Comparison of ENCODE assay signal across 1 cellular context in genomic region chr11:33633251-33634003, GRCh38.
TF ChIP-seq lines count a peak whose summit lies in the region.

No MANE protein-coding gene starts in this region.

TF ChIP-seq in SK-N-SH, 30 proteins besides CTCF, POLR2A, EP300 and RAD21 (continued from another document):
- TF ChIP-seq ZBTB33 (IDR thresholded peaks at IDR 0.05; ENCODE audit: borderline replicate concordance, low read depth) (no peak), ELF1 (IDR thresholded peaks at IDR 0.05) (no peak), MXI1 (IDR thresholded peaks at IDR 0.05; ENCODE audit: low read depth, low read length) (no peak), JUND (IDR thresholded peaks at IDR 0.05) (peak; percentile 69), TEAD4 (IDR thresholded peaks at IDR 0.05; ENCODE audit: borderline replicate concordance, insufficient read depth) (no peak), TCF12 (IDR thresholded peaks at IDR 0.05) (peak; percentile 77), GATA2 (CRISPR knock-in tag; IDR thresholded peaks at IDR 0.05) (no peak), GABPA (IDR thresholded peaks at IDR 0.05; ENCODE audit: low read depth) (no peak), PBX3 (IDR thresholded peaks at IDR 0.05) (no peak), YY1 (IDR thresholded peaks at IDR 0.05; ENCODE audit: low read depth) (0 out of 2 replicates have a peak, but pooled peaks have one; percentile 15), SMC3 (IDR thresholded peaks at IDR 0.05; ENCODE audit: low read depth, low read length) (no peak), MEF2A (IDR thresholded peaks at IDR 0.05; ENCODE audit: borderline replicate concordance, low read depth) (no peak), FOSL2 (IDR thresholded peaks at IDR 0.05; ENCODE audit: borderline replicate concordance, low read depth) (peak; percentile 83), TAF1 (IDR thresholded peaks at IDR 0.05; ENCODE audit: borderline replicate concordance, low read depth, low read length) (no peak), RXRA (IDR thresholded peaks at IDR 0.05; ENCODE audit: borderline replicate concordance, low read depth) (peak; percentile 76), FOXM1 (IDR thresholded peaks at IDR 0.05; ENCODE audit: low read depth) (no peak), CHD2 (IDR thresholded peaks at IDR 0.05; ENCODE audit: low read length, partially characterized antibody) (no peak), USF2 (IDR thresholded peaks at IDR 0.05; ENCODE audit: borderline replicate concordance, low read depth, low read length) (no peak), USF1 (IDR thresholded peaks at IDR 0.05; ENCODE audit: borderline replicate concordance, low read depth) (no peak), RCOR1 (IDR thresholded peaks at IDR 0.05; ENCODE audit: low read length) (no peak)
